Comparison of ENCODE assay signal across 8 cellular contexts in the genomic region with DNA sequence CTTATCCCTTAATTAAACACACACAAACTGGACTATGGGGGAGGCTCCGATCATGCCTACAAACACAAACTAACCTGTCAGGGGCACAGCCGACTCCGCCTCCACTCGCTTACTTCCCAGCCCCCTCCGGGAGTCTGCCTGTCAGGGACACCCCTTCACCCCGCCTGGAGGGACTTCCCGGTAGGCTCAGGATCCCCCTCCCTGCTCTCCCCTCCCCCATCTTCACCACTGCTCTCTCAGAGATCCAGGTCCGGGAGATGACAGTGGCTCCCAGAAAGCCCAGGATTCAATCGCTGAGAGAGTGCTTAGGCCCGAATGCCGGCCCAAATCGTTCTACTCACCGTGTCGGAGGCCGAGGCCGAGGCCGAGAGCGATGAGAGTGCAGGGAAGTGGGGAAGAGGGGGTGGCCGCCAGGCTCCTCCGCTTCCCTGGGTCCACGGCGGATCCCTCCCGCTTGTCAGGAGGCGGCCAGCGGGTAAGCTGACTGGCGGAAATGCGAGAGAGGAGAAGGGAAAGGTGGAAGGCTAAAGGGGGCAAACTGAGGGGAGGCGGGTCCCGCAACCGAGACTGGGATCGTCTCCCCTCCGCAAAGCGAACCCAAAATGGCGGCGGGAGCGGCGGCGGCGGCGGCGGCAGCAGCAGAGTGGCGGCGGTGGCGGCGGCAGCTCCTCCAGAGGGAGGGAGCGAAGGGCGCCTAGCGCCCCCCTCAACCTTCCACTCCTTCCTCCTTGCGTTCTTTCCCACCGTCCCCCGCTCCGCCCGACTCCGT. TPM values are rescaled to one million over a fixed set of nuclear protein-coding genes. Genes with fewer than 3 reads are reported as not detected.
DNase-seq lines count a peak whose midpoint lies in the region; ATAC-seq and TF ChIP-seq lines count a peak whose summit lies in the region.
"Not testable (repeated sequence)": the region's sequence is repeated elsewhere in the genome, so short reads cannot be mapped to it uniquely, and the experiment has no call there.

No MANE protein-coding gene starts in this region.

- POLR2A ChIA-PET in activated CD4-positive, alpha-beta memory T cell treated with anti-CD3 and anti-CD28 coated beads, Interleukin-2, amount 10 ng/mL, durations not matched to agents 7 days and 5 days (lab: Charles Lee), result interaction anchor here (0.7 to 2.5 kb wide), 5 partner anchors 22 to 141 kb away, joined by 3 to 26 read pairs (median 7); no protein-coding TSS in a partner anchor

- 0% methylated on average over 39 of the region's 54 CpGs; no CpG with 5 or more reads in 1 of the 2 donors for WGBS in transverse colon (ENCODE audit: low coverage in 1 of 2), 2 donors

- DNase-seq in NCI-H524 (lab: John Stamatoyannopoulos, UW), result peak; percentile 28 to 55
- DNase-seq in activated CD4-positive, alpha-beta memory T cell treated with anti-CD3 and anti-CD28 coated beads, Interleukin-2, amount 10 ng/mL, durations not matched to agents 7 days and 5 days, result peak; percentile 63
- peak; percentile 10 for DNase-seq in cerebellar cortex (ENCODE audit: low spot score)
- peak; percentile 53 for DNase-seq in iPS-NIHi7 (ENCODE audit: extremely low spot score)
- DNase-seq in gastrocnemius medialis, result peak in 1 of 2 donors; percentile 42
- peak; percentile 46 for DNase-seq in transverse colon

- H3K4me1 ChIP-seq in gastrocnemius medialis (peaks cover 41 to 46% of the 10 kb centered on the region in 2 donors), transverse colon (peaks cover 14 to 53% (median 34%) of the 10 kb centered on the region in 4 donors)

- H3K27ac ChIP-seq in gastrocnemius medialis, result peak overlapping the region; percentile 96 to 100 (median 98)
- peak overlapping the region; percentile 94 to 99 (median 96) for H3K27ac ChIP-seq in transverse colon

- in situ Hi-C loops in gastrocnemius medialis (cut with MboI; ENCODE audit: low sequenced_read_pairs in 4 of 4); transverse colon (cut with MboI; ENCODE audit: low pct_ligation_motif_present in 1 of 4, low pct_unique_long_range_greater_than_20kb in 1 of 4, low sequenced_read_pairs in 3 of 4): not testable (repeated sequence)

- CTCF ChIA-PET in activated CD4-positive, alpha-beta memory T cell treated with anti-CD3 and anti-CD28 coated beads, Interleukin-2, amount 10 ng/mL, durations not matched to agents 7 days and 5 days (lab: Charles Lee), result interaction anchor here (0.6 kb wide), 1 partner anchor 11 kb away, joined by 3 read pairs; no protein-coding TSS in a partner anchor

- intact Hi-C loops in gastrocnemius medialis (cut with DNase I; ENCODE audit: low total_unique reads), result loop anchor here (2.0 kb wide), 2 partner anchors 47 to 127 kb away; a partner anchor contains a TSS
- intact Hi-C loops in transverse colon (cut with DNase I; ENCODE audit: low total_unique reads), result not testable (repeated sequence)

- peak overlapping the region; percentile 85 to 99 (median 96) for H3K4me3 ChIP-seq in gastrocnemius medialis
- H3K4me3 ChIP-seq in transverse colon, result peak overlapping the region; percentile 67 to 86 (median 74)

- peaks cover 46% of the 10 kb centered on the region for H3K4me1 Mint-ChIP-seq in activated CD4-positive, alpha-beta memory T cell treated with anti-CD3 and anti-CD28 coated beads, Interleukin-2, amount 10 ng/mL, durations not matched to agents 7 days and 5 days

- peak overlapping the region; percentile 93 for H3K27ac Mint-ChIP-seq in activated CD4-positive, alpha-beta memory T cell treated with anti-CD3 and anti-CD28 coated beads, Interleukin-2, amount 10 ng/mL, durations not matched to agents 7 days and 5 days

- H3K27me3 ChIP-seq in gastrocnemius medialis, transverse colon: not testable (repeated sequence)

- not testable (repeated sequence) for TF ChIP-seq POLR2A in gastrocnemius medialis (IDR thresholded peaks at IDR 0.05); transverse colon (IDR thresholded peaks at IDR 0.05)

- TF ChIP-seq CTCF in gastrocnemius medialis (IDR thresholded peaks at IDR 0.05 in 4 of 5, conservative IDR thresholded peaks at IDR 0.05 in 1 of 5); transverse colon (IDR thresholded peaks at IDR 0.05): not testable (repeated sequence)

- H3K4me3 Mint-ChIP-seq in activated CD4-positive, alpha-beta memory T cell treated with anti-CD3 and anti-CD28 coated beads, Interleukin-2, amount 10 ng/mL, durations not matched to agents 7 days and 5 days, result peak overlapping the region; percentile 97

- H3K27me3 Mint-ChIP-seq in activated CD4-positive, alpha-beta memory T cell treated with anti-CD3 and anti-CD28 coated beads, Interleukin-2, amount 10 ng/mL, durations not matched to agents 7 days and 5 days, result not testable (repeated sequence)

- not testable (repeated sequence) for H3K36me3 ChIP-seq in gastrocnemius medialis, transverse colon

- H3K9me3 Mint-ChIP-seq in activated CD4-positive, alpha-beta memory T cell treated with anti-CD3 and anti-CD28 coated beads, Interleukin-2, amount 10 ng/mL, durations not matched to agents 7 days and 5 days, result not testable (repeated sequence)

- peaks cover 20% of the 10 kb centered on the region for H3K36me3 Mint-ChIP-seq in activated CD4-positive, alpha-beta memory T cell treated with anti-CD3 and anti-CD28 coated beads, Interleukin-2, amount 10 ng/mL, durations not matched to agents 7 days and 5 days (ENCODE audit: low read depth)

- ATAC-seq in GM18519 (IDR thresholded peaks at IDR 0.05; ENCODE audit: low FRiP score, unreplicated experiment), result peak; percentile 4
- ATAC-seq in HG02973 (IDR thresholded peaks at IDR 0.05; ENCODE audit: unreplicated experiment), result peak; percentile 20
- ATAC-seq in gastrocnemius medialis, result peak; percentile 37 to 43

- not testable (repeated sequence) for H3K9me3 ChIP-seq in gastrocnemius medialis, transverse colon

- not testable (repeated sequence) for TF ChIP-seq EP300 in transverse colon (IDR thresholded peaks at IDR 0.05; ENCODE audit: low read depth)

RNA-seq across cellular contexts. Expression of a gene that starts 0.6 kb away (rescaled TPM):
- total RNA-seq in activated CD4-positive, alpha-beta memory T cell treated with anti-CD3 and anti-CD28 coated beads, Interleukin-2, amount 10 ng/mL, durations not matched to agents 7 days and 5 days, result 10 to 100 TPM; 35.9 to 42.0 TPM
- total RNA-seq in gastrocnemius medialis (10 to 100 TPM; 43.7 to 57.1 (median 52.0) TPM), transverse colon (100 to 1,000 TPM in 2 of 4 donors, 10 to 100 TPM in 2; 47.4 to 206 (median 89.1) TPM)

RNA-seq across cellular contexts. Expression of a gene that starts 48.0 kb away (rescaled TPM):
- 10 to 100 TPM; 43.4 to 43.6 TPM for total RNA-seq in activated CD4-positive, alpha-beta memory T cell treated with anti-CD3 and anti-CD28 coated beads, Interleukin-2, amount 10 ng/mL, durations not matched to agents 7 days and 5 days
- total RNA-seq in gastrocnemius medialis (1 to 10 TPM; 1.7 to 3.1 (median 2.3) TPM), transverse colon (10 to 100 TPM in 2 of 4 donors, 1 to 10 TPM in 1, not detected in 1; 6.0 to 17.0 (median 12.9) TPM)
